ENCODE assay signal across 1 cellular context in genomic region chrX:130110379-130111219, GRCh38.
TF ChIP-seq lines count a peak whose summit lies in the region.

Gene ELF4, minus strand, starts transcription at chrX:130110497. Its CDS starts 29,167 bp downstream, at chrX:130081330.

TF ChIP-seq in H1, 55 proteins besides CTCF, POLR2A, EP300 and RAD21 (continued from another document):
- no peak for TF ChIP-seq POU5F1 (IDR thresholded peaks at IDR 0.05; ENCODE audit: low read depth, low read length)
- no peak for TF ChIP-seq TBP (IDR thresholded peaks at IDR 0.05; ENCODE audit: low read depth, low read length)
- no peak for TF ChIP-seq CHD2 (IDR thresholded peaks at IDR 0.05; ENCODE audit: low read length)
- no peak for TF ChIP-seq PHF8 (conservative IDR thresholded peaks at IDR 0.05; ENCODE audit: low read depth, low read length)
- TF ChIP-seq RBBP5 (IDR thresholded peaks at IDR 0.05; ENCODE audit: borderline replicate concordance, low read depth, low read length), result no peak
- TF ChIP-seq EZH2 (IDR thresholded peaks at IDR 0.05; ENCODE audit: low read depth, low read length, severe bottlenecking), result no peak
TF ChIP-seq in H1: peak in this region for 0.
